In genomic region chr7:15755061-15755460, GRCh38 we compare ENCODE assay signal across 17 cellular contexts.
"Had no signal": no experiment of that assay in that cellular context is flagged by ENCODE, and none has a peak within 500 bp of the region (broad histone marks: within the 10 kb centered on the region; RNA-seq: fewer than 3 reads in every experiment).

No MANE protein-coding gene starts in this region.

- H3K27me3 Mint-ChIP-seq: activated CD8-positive, alpha-beta memory T cell treated with anti-CD3 and anti-CD28 coated beads, Interleukin-2, amount 10 ng/mL, durations not matched to agents 7 days and 5 days; activated naive CD8-positive, alpha-beta T cell treated with anti-CD3 and anti-CD28 coated beads, Interleukin-2, amount 50 U/mL, for 24 hours; natural killer cell treated with Interleukin-12 subunit alpha and Interleukin-12 subunit beta and Interleukin-15 and Interleukin-18, amount 100 ng/mL, for 72 hours had no signal

- H3K27ac Mint-ChIP-seq: activated CD8-positive, alpha-beta memory T cell treated with anti-CD3 and anti-CD28 coated beads, Interleukin-2, amount 10 ng/mL, durations not matched to agents 7 days and 5 days; activated naive CD4-positive, alpha-beta T cell treated with anti-CD3 and anti-CD28 coated beads for 36 hours; activated naive CD8-positive, alpha-beta T cell treated with anti-CD3 and anti-CD28 coated beads, Interleukin-2, amount 50 U/mL, for 24 hours; activated T-helper 2 cell treated with anti-CD3 and anti-CD28 coated beads, Interferon-gamma antibody, Interleukin-2, Interleukin-4, amounts not matched to agents 10 μg/mL and 5 μg/mL and 100 μg/mL, durations not matched to agents 14 hours and 24 hours and 36 hours; endodermal cell; natural killer cell treated with Interleukin-12 subunit alpha and Interleukin-12 subunit beta and Interleukin-15 and Interleukin-18, amount 100 ng/mL, for 72 hours had no signal

- DNase-seq: activated CD4-positive, alpha-beta T cell treated with anti-CD3 and anti-CD28 coated beads, Interleukin-2, amount 50 U/mL, for 48 hours; activated CD8-positive, alpha-beta memory T cell treated with anti-CD3 and anti-CD28 coated beads, Interleukin-2, amount 10 ng/mL, durations not matched to agents 7 days and 5 days; activated naive CD4-positive, alpha-beta T cell treated with anti-CD3 and anti-CD28 coated beads for 36 hours; activated naive CD8-positive, alpha-beta T cell treated with anti-CD3 and anti-CD28 coated beads, Interleukin-2, amount 50 U/mL, for 24 hours; activated T-cell treated with anti-CD3 and anti-CD28 coated beads, Interleukin-2, amount 50 U/mL, for 1 hour; endodermal cell; mesendoderm; stimulated activated CD4-positive, alpha-beta T cell treated with anti-CD3 and anti-CD28 coated beads, Interleukin-4, amount 100 ng/mL, for 24 hours; stimulated activated naive CD4-positive, alpha-beta T cell; substantia nigra; T-helper 9 cell had no signal

- H3K4me3 ChIP-seq: cardiac muscle cell, skin epidermis, tibial nerve, vagina had no signal

- H3K4me1 Mint-ChIP-seq: activated CD8-positive, alpha-beta memory T cell treated with anti-CD3 and anti-CD28 coated beads, Interleukin-2, amount 10 ng/mL, durations not matched to agents 7 days and 5 days; activated naive CD8-positive, alpha-beta T cell treated with anti-CD3 and anti-CD28 coated beads, Interleukin-2, amount 50 U/mL, for 24 hours; endodermal cell had no signal

- H3K9me3 Mint-ChIP-seq: activated naive CD4-positive, alpha-beta T cell treated with anti-CD3 and anti-CD28 coated beads for 36 hours; activated T-helper 2 cell treated with anti-CD3 and anti-CD28 coated beads, Interferon-gamma antibody, Interleukin-2, Interleukin-4, amounts not matched to agents 10 μg/mL and 5 μg/mL and 100 μg/mL, durations not matched to agents 14 hours and 24 hours and 36 hours; endodermal cell had no signal

- H3K4me3 Mint-ChIP-seq: activated CD8-positive, alpha-beta memory T cell treated with anti-CD3 and anti-CD28 coated beads, Interleukin-2, amount 10 ng/mL, durations not matched to agents 7 days and 5 days; activated naive CD4-positive, alpha-beta T cell treated with anti-CD3 and anti-CD28 coated beads for 36 hours; activated naive CD8-positive, alpha-beta T cell treated with anti-CD3 and anti-CD28 coated beads, Interleukin-2, amount 50 U/mL, for 24 hours; endodermal cell; natural killer cell treated with Interleukin-12 subunit alpha and Interleukin-12 subunit beta and Interleukin-15 and Interleukin-18, amount 100 ng/mL, for 72 hours had no signal

- ATAC-seq: activated CD8-positive, alpha-beta memory T cell treated with anti-CD3 and anti-CD28 coated beads, Interleukin-2, amount 10 ng/mL, durations not matched to agents 7 days and 5 days; activated naive CD8-positive, alpha-beta T cell treated with anti-CD3 and anti-CD28 coated beads, Interleukin-2, amount 50 U/mL, for 24 hours; natural killer cell treated with Interleukin-12 subunit alpha and Interleukin-12 subunit beta and Interleukin-15 and Interleukin-18, amount 100 ng/mL, for 72 hours had no signal

- H3K36me3 Mint-ChIP-seq: activated CD8-positive, alpha-beta memory T cell treated with anti-CD3 and anti-CD28 coated beads, Interleukin-2, amount 10 ng/mL, durations not matched to agents 7 days and 5 days; natural killer cell treated with Interleukin-12 subunit alpha and Interleukin-12 subunit beta and Interleukin-15 and Interleukin-18, amount 100 ng/mL, for 72 hours had no signal
